ENCODE assay signal across 16 cellular contexts in the genomic region with DNA sequence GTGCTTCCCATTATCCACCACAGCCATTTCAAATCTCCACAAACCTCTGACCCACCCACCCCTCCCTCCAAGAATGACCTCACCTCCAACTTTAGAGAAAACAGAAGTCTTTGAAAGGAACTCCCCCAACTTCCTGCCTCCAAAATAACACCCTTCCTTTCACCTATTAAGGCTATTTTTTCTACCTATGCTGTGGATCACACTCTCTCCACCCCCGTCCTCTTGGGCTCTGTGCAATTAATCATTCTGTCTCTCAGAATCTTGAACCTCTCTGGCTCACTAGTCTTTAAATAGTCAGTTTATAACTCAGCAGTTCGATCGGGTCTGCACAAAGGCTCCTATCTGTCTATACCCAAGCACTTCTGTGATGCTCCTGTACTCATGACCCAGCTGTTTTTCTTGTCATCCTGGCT. TPM values are rescaled to one million over a fixed set of nuclear protein-coding genes. Genes with fewer than 3 reads are reported as not detected.
DNase-seq lines count a peak whose midpoint lies in the region; ATAC-seq and TF ChIP-seq lines count a peak whose summit lies in the region.
"Had no signal": no experiment of that assay in that cellular context is flagged by ENCODE, and none has a peak within 500 bp of the region (broad histone marks: within the 10 kb centered on the region; RNA-seq: fewer than 3 reads in every experiment).

No MANE protein-coding gene starts in this region.

- no peaks in the 10 kb centered on the region for H3K9me2 ChIP-seq in Loucy (replicated peaks; ENCODE audit: low read depth, low read length)

- H3K9me3 ChIP-seq in Loucy (ENCODE audit: insufficient read depth, low read depth, low read length), result no peaks in the 10 kb centered on the region
- H3K9me3 ChIP-seq: colonic mucosa, prostate gland had no signal

- no peaks in the 10 kb centered on the region for H3K36me3 Mint-ChIP-seq in activated naive CD4-positive, alpha-beta T cell treated with anti-CD3 and anti-CD28 coated beads for 36 hours (ENCODE audit: low read depth)
- no peaks in the 10 kb centered on the region for H3K36me3 Mint-ChIP-seq in activated naive CD8-positive, alpha-beta T cell treated with anti-CD3 and anti-CD28 coated beads, Interleukin-2, amount 50 U/mL, for 24 hours (ENCODE audit: low read depth)

- TF ChIP-seq CTCF in Loucy (conservative IDR thresholded peaks at IDR 0.05; ENCODE audit: low read length), result no peak

- H3K27me3 ChIP-seq in Loucy (ENCODE audit: insufficient read depth, low read length, poor library complexity, severe bottlenecking), result no peaks in the 10 kb centered on the region
- H3K27me3 ChIP-seq: colonic mucosa had no signal

- H3K36me3 ChIP-seq in Loucy (ENCODE audit: insufficient read depth, low read length), result no peaks in the 10 kb centered on the region
- H3K36me3 ChIP-seq: colonic mucosa, prostate gland had no signal

- H3F3A ChIP-seq in Loucy (ENCODE audit: low read depth), result no peaks in the 10 kb centered on the region

- intact Hi-C loops in activated naive CD4-positive, alpha-beta T cell treated with anti-CD3 and anti-CD28 coated beads for 36 hours (cut with micrococcal nuclease), result loop anchor here (1.0 kb wide), 1 partner anchor 37 kb away; a partner anchor contains a TSS

- H2AFZ ChIP-seq in Loucy (ENCODE audit: low read length), result peak overlapping the region; percentile 66; the same call in 1 of the 2 replicates

- CTCF ChIA-PET in activated naive CD4-positive, alpha-beta T cell treated with anti-CD3 and anti-CD28 coated beads for 36 hours (lab: Charles Lee), result interaction anchor here (0.5 kb wide), 1 partner anchor 21 kb away, joined by 3 read pairs; no protein-coding TSS in a partner anchor

- no peak overlapping the region for H3K4me3 ChIP-seq in Loucy (ENCODE audit: low read length, poor library complexity, severe bottlenecking)
- H3K4me3 ChIP-seq: colonic mucosa, prostate gland had no signal

- peaks cover 4% of the 10 kb centered on the region for H3K4me1 ChIP-seq in Loucy (ENCODE audit: insufficient read depth, low read length, poor library complexity, severe bottlenecking)
- H3K4me1 ChIP-seq: colonic mucosa, prostate gland had no signal

- ATAC-seq in activated naive CD8-positive, alpha-beta T cell treated with anti-CD3 and anti-CD28 coated beads, Interleukin-2, amount 50 U/mL, for 24 hours, result no peak
- no peak for ATAC-seq in GM21825 (IDR thresholded peaks at IDR 0.05; ENCODE audit: unreplicated experiment)

- H3K4me2 ChIP-seq in Loucy (ENCODE audit: low read depth, low read length, poor library complexity, severe bottlenecking), result no peak overlapping the region

- H3K27ac Mint-ChIP-seq in activated naive CD4-positive, alpha-beta T cell treated with anti-CD3 and anti-CD28 coated beads for 36 hours, result peak overlapping the region; percentile 46
- H3K27ac Mint-ChIP-seq in activated naive CD8-positive, alpha-beta T cell treated with anti-CD3 and anti-CD28 coated beads, Interleukin-2, amount 50 U/mL, for 24 hours, result peak overlapping the region; percentile 47
- H3K27ac Mint-ChIP-seq: HFFc6 had no signal

- no peaks in the 10 kb centered on the region for H3K79me2 ChIP-seq in Loucy (ENCODE audit: insufficient read depth, low read length)

- no peak overlapping the region for H3K4me3 Mint-ChIP-seq in activated naive CD4-positive, alpha-beta T cell treated with anti-CD3 and anti-CD28 coated beads for 36 hours
- H3K4me3 Mint-ChIP-seq in activated naive CD8-positive, alpha-beta T cell treated with anti-CD3 and anti-CD28 coated beads, Interleukin-2, amount 50 U/mL, for 24 hours, result no peak overlapping the region
- H3K4me3 Mint-ChIP-seq: HFFc6 had no signal

- H4K20me1 ChIP-seq in Loucy (ENCODE audit: insufficient read depth, low read length, poor library complexity, severe bottlenecking), result no peaks in the 10 kb centered on the region

- peak; percentile 48 for DNase-seq in activated naive CD4-positive, alpha-beta T cell treated with anti-CD3 and anti-CD28 coated beads for 36 hours
- DNase-seq in activated naive CD4-positive, alpha-beta T cell (lab: John Stamatoyannopoulos, UW), result no peak
- no peak for DNase-seq in activated naive CD8-positive, alpha-beta T cell treated with anti-CD3 and anti-CD28 coated beads, Interleukin-2, amount 50 U/mL, for 24 hours
- DNase-seq in renal cortical epithelial cell (ENCODE audit: low read depth) (peak; percentile 2), SIG-M5 treated with dmso at 0.1 percent for 504 hours (lab: John Stamatoyannopoulos, UW; ENCODE audit: unreplicated experiment) (no peak), NCI-H2107 treated with DMSO at 0.1 percent for 48 hours (lab: John Stamatoyannopoulos, UW; ENCODE audit: unreplicated experiment) (no peak)
- DNase-seq: colonic mucosa; DMS79; HFFc6; midbrain; SHP77; stimulated activated CD4-positive, alpha-beta T cell treated with anti-CD3 and anti-CD28 coated beads, Interleukin-2, amount 100 ng/mL, for 48 hours; stimulated activated naive CD4-positive, alpha-beta T cell had no signal

- no peaks in the 10 kb centered on the region for H3K27me3 Mint-ChIP-seq in activated naive CD4-positive, alpha-beta T cell treated with anti-CD3 and anti-CD28 coated beads for 36 hours (ENCODE audit: low read depth)
- H3K27me3 Mint-ChIP-seq in activated naive CD8-positive, alpha-beta T cell treated with anti-CD3 and anti-CD28 coated beads, Interleukin-2, amount 50 U/mL, for 24 hours, result no peaks in the 10 kb centered on the region

- H3K9ac ChIP-seq in Loucy (ENCODE audit: low read depth, low read length, poor library complexity, severe bottlenecking), result no peak overlapping the region

- peaks cover 12% of the 10 kb centered on the region for H3K4me1 Mint-ChIP-seq in activated naive CD4-positive, alpha-beta T cell treated with anti-CD3 and anti-CD28 coated beads for 36 hours (ENCODE audit: low read depth)
- peaks cover 10% of the 10 kb centered on the region for H3K4me1 Mint-ChIP-seq in activated naive CD8-positive, alpha-beta T cell treated with anti-CD3 and anti-CD28 coated beads, Interleukin-2, amount 50 U/mL, for 24 hours

- no peaks in the 10 kb centered on the region for H3K9me3 Mint-ChIP-seq in activated naive CD4-positive, alpha-beta T cell treated with anti-CD3 and anti-CD28 coated beads for 36 hours
- H3K9me3 Mint-ChIP-seq in activated naive CD8-positive, alpha-beta T cell treated with anti-CD3 and anti-CD28 coated beads, Interleukin-2, amount 50 U/mL, for 24 hours, result no peaks in the 10 kb centered on the region
- H3K9me3 Mint-ChIP-seq: HFFc6 had no signal

RNA-seq across cellular contexts. Expression of a gene that starts 37.3 kb away (rescaled TPM):
- total RNA-seq in activated naive CD4-positive, alpha-beta T cell treated with anti-CD3 and anti-CD28 coated beads for 36 hours, result 100 to 1,000 TPM; 201 to 203 TPM
- 166 and 229 TPM in 2 replicates for total RNA-seq in renal cortical epithelial cell

Comparison
In these comparisons a context has a peak if more than half of its experiments do, and no peak if none do; other contexts are left out.
1. DNase-seq: peak in activated naive CD4-positive, alpha-beta T cell treated with anti-CD3 and anti-CD28 coated beads for 36 hours (single experiment) and renal cortical epithelial cell (single experiment); none in activated naive CD4-positive, alpha-beta T cell (0 of 4), activated naive CD8-positive, alpha-beta T cell treated with anti-CD3 and anti-CD28 coated beads, Interleukin-2, amount 50 U/mL, for 24 hours (single experiment), SIG-M5 treated with dmso at 0.1 percent for 504 hours (single experiment) and NCI-H2107 treated with DMSO at 0.1 percent for 48 hours (single experiment).